Comparison of ENCODE assay signal across 20 cellular contexts in the genomic region with DNA sequence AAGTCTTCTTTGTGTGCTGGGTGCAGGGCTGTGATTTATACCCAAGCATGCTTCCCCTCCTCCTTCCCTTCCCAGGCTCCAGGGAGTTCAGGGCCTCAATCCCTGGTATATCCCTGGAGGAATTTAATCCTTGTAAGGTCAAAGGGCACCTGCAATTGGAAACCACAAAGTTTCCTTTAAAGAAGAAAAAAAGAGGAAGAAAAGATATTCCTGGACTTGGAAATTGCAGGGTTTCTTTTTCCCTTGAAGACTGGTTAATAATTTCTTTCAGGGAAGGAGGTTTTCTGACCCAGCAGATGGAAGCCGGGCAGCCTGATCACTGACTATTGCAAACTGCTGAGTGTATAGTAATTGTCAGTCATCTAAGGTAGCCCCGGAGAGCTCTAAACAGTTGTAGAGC.
DNase-seq lines count a peak whose midpoint lies in the region; ATAC-seq and TF ChIP-seq lines count a peak whose summit lies in the region.
"Had no signal": no experiment of that assay in that cellular context is flagged by ENCODE, and none has a peak within 500 bp of the region (broad histone marks: within the 10 kb centered on the region; RNA-seq: fewer than 3 reads in every experiment).

No MANE protein-coding gene starts in this region.

- no peak overlapping the region for H3K23ac ChIP-seq in neuronal stem cell (ENCODE audit: low read depth, low read length, poor library complexity)

- no peak overlapping the region for H3K9ac ChIP-seq in neuronal stem cell (ENCODE audit: low read depth, low read length, poor library complexity)
- no peak overlapping the region for H3K9ac ChIP-seq in mammary epithelial cell (ENCODE audit: insufficient read depth, low read length)

- no peak overlapping the region for H3K4ac ChIP-seq in neuronal stem cell (ENCODE audit: low read length)

- TF ChIP-seq CTCF in foreskin fibroblast (IDR thresholded peaks at IDR 0.05; ENCODE audit: low read depth, low read length) (no peak), mammary epithelial cell (conservative IDR thresholded peaks at IDR 0.05 in 1 of 2, IDR thresholded peaks at IDR 0.05 in 1 of 2; ENCODE audit: extremely low read depth in 1 of 2, insufficient read depth in 1 of 2, low read depth in 1 of 2, low read length in 2 of 2) (no peak)

- no peak overlapping the region for H2BK12ac ChIP-seq in neuronal stem cell (ENCODE audit: low read length)

- BruUV-seq in mammary epithelial cell (replicated peaks; lab: Mats Ljungman, UMichigan): no TSS peak

- H2BK5ac ChIP-seq in neuronal stem cell (ENCODE audit: low read length): no peak overlapping the region

- intact Hi-C loops in mammary epithelial cell (cut with micrococcal nuclease): no loop called here

- H2AFZ ChIP-seq in neuronal stem cell (ENCODE audit: low read length) (no peak overlapping the region), mammary epithelial cell (ENCODE audit: low read depth, low read length) (no peak overlapping the region)

- H3K4me3 ChIP-seq in H7 (ENCODE audit: insufficient read depth, low read depth, low read length) (no peak overlapping the region), foreskin fibroblast (ENCODE audit: low read depth in 1 of 2, low read length in 2 of 2) (no peak overlapping the region), neuronal stem cell (ENCODE audit: low read length in 2 of 2) (no peak overlapping the region), mammary epithelial cell (replicated peaks in 1 of 3; ENCODE audit: insufficient read depth in 1 of 3, low read depth in 2 of 3, low read length in 3 of 3) (no peak overlapping the region)
- H3K4me3 ChIP-seq: GM12878, K562, Peyer's patch, tibial artery had no signal

- in situ Hi-C loops in mammary epithelial cell (cut with MboI; ENCODE audit: low sequenced_read_pairs in 2 of 2): no loop called here

- no peaks in the 10 kb centered on the region for H4K20me1 ChIP-seq in mammary epithelial cell (ENCODE audit: insufficient read depth, low read length)

- no CpG with 5 or more reads among the region's 2 CpGs for WGBS in neuronal stem cell (ENCODE audit: extremely low coverage in 2 of 2, insufficient read length in 2 of 2, insufficient replicate concordance in 1 of 2), 2 donors
- 100% methylated on average over 2 of the region's 2 CpGs for WGBS in mammary epithelial cell (ENCODE audit: low coverage, missing lambda C conversion rate)

- H3K27me3 ChIP-seq in H7 (ENCODE audit: control insufficient read depth, insufficient read depth, low read length): no peaks in the 10 kb centered on the region
- no peaks in the 10 kb centered on the region for H3K27me3 ChIP-seq in neuronal stem cell (ENCODE audit: control insufficient read depth in 3 of 3, insufficient read depth in 3 of 3, low read depth in 1 of 3, low read length in 3 of 3)
- H3K27me3 ChIP-seq in mammary epithelial cell (ENCODE audit: insufficient read depth, low read length): no peaks in the 10 kb centered on the region
- H3K27me3 ChIP-seq: foreskin keratinocyte, Peyer's patch, tibial artery had no signal

- no peaks in the 10 kb centered on the region for H3K79me1 ChIP-seq in neuronal stem cell (ENCODE audit: low read depth, low read length)

- DNase-seq in H7 (peak; percentile 17), RPMI7951 (ENCODE audit: low read depth) (peak; percentile 22), foreskin fibroblast (peak; percentile 37 to 68), neuronal stem cell (ENCODE audit: low spot score) (peak; percentile 62), mammary epithelial cell (no peak), NCI-H2196 treated with DMSO at 0.1 percent for 48 hours (lab: John Stamatoyannopoulos, UW; ENCODE audit: unreplicated experiment) (no peak), cerebellum (ENCODE audit: low spot score) (no peak)
- DNase-seq: activated CD4-positive, alpha-beta T cell treated with anti-CD3 and anti-CD28 coated beads for 36 hours; activated T-cell treated with anti-CD3 and anti-CD28 coated beads, Interleukin-2, amount 50 U/mL, for 4 hours; amygdala; foreskin keratinocyte; immature natural killer cell; NCI-H1694; NCI-H526 treated with DMSO at 0.1 percent for 48 hours; Peyer's patch; stimulated activated CD4-positive, alpha-beta T cell treated with anti-CD3 and anti-CD28 coated beads, Interleukin-4, amount 100 ng/mL, for 1 hour; tibial artery had no signal

- H4K8ac ChIP-seq in neuronal stem cell (ENCODE audit: low read depth, low read length): no peak overlapping the region

- H2AK5ac ChIP-seq in neuronal stem cell (ENCODE audit: low read depth, low read length): no peak overlapping the region

- no peaks in the 10 kb centered on the region for H3K79me2 ChIP-seq in mammary epithelial cell (ENCODE audit: insufficient read depth, low read length)

- no peak overlapping the region for H4K91ac ChIP-seq in neuronal stem cell (ENCODE audit: low read depth, low read length, poor library complexity)

- CTCF ChIA-PET in mammary epithelial cell (lab: Charles Lee; ENCODE audit: low non-redundant PET): no interaction called here

- ATAC-seq in HG03039 (IDR thresholded peaks at IDR 0.05; ENCODE audit: unreplicated experiment): no peak
- ATAC-seq: activated CD4-positive, alpha-beta T cell treated with anti-CD3 and anti-CD28 coated beads for 36 hours; activated T-cell treated with anti-CD3 and anti-CD28 coated beads, Interleukin-2, amount 50 U/mL, for 4 hours; foreskin keratinocyte; GM12878; K562 had no signal

- no peak overlapping the region for H3K14ac ChIP-seq in neuronal stem cell (ENCODE audit: low read length)

- H3K27ac ChIP-seq in neuronal stem cell (replicated peaks; ENCODE audit: low read length) (peak overlapping the region; percentile 75), mammary epithelial cell (ENCODE audit: insufficient read depth, low read depth, low read length) (no peak overlapping the region)
- H3K27ac ChIP-seq: foreskin keratinocyte, Peyer's patch, tibial artery had no signal

- no peak overlapping the region for H3K18ac ChIP-seq in neuronal stem cell (ENCODE audit: low read length)

- H2BK120ac ChIP-seq in neuronal stem cell (ENCODE audit: low read depth, low read length): no peak overlapping the region

- H3K9me3 ChIP-seq in neuronal stem cell (replicated peaks in 1 of 2; ENCODE audit: control insufficient read depth in 2 of 2, insufficient read depth in 1 of 2, low read depth in 1 of 2, low read length in 2 of 2) (no peaks in the 10 kb centered on the region), mammary epithelial cell (replicated peaks; ENCODE audit: insufficient read depth, low read length) (no peaks in the 10 kb centered on the region)
- H3K9me3 ChIP-seq: Peyer's patch, tibial artery had no signal

- dilution Hi-C loops in mammary epithelial cell (cut with HindIII; ENCODE audit: low sequenced_read_pairs): no loop called here

- peaks cover 21 to 24% of the 10 kb centered on the region in 2 donors for H3K4me1 ChIP-seq in neuronal stem cell (ENCODE audit: control insufficient read depth in 2 of 2, insufficient read depth in 1 of 2, low read depth in 1 of 2, low read length in 2 of 2)
- H3K4me1 ChIP-seq in mammary epithelial cell (ENCODE audit: insufficient read depth, low read length): no peaks in the 10 kb centered on the region
- H3K4me1 ChIP-seq: foreskin keratinocyte, Peyer's patch, tibial artery had no signal

- H2BK15ac ChIP-seq in neuronal stem cell (ENCODE audit: low read length): no peak overlapping the region

- no peak overlapping the region for H3K4me2 ChIP-seq in neuronal stem cell (ENCODE audit: insufficient read depth, low read length, poor library complexity, severe bottlenecking)
- H3K4me2 ChIP-seq in mammary epithelial cell (ENCODE audit: insufficient read depth, low read depth, low read length): no peak overlapping the region

- H3K36me3 ChIP-seq in H7 (replicated peaks; ENCODE audit: control insufficient read depth, insufficient read depth, low read length) (peaks cover 4% of the 10 kb centered on the region), neuronal stem cell (replicated peaks in 1 of 2; ENCODE audit: control insufficient read depth in 2 of 2, insufficient read depth in 2 of 2, low read length in 2 of 2) (peaks cover 6 to 72% of the 10 kb centered on the region in 2 donors), mammary epithelial cell (ENCODE audit: insufficient read depth, low read length) (peaks cover 16% of the 10 kb centered on the region)

Comparison
In these comparisons a context has a peak if more than half of its experiments do, and no peak if none do; other contexts are left out.
1. DNase-seq: peak in H7 (single experiment), RPMI7951 (single experiment), foreskin fibroblast (2 of 2) and neuronal stem cell (single experiment); none in mammary epithelial cell (single experiment), NCI-H2196 treated with DMSO at 0.1 percent for 48 hours (single experiment) and cerebellum (single experiment).